1 cellular context compared by ENCODE assay signal in genomic region chr2:113242318-113242717, GRCh38.
TF ChIP-seq lines count a peak whose summit lies in the region.

No MANE protein-coding gene starts in this region.

TF ChIP-seq in IMR-90, 13 proteins besides CTCF, POLR2A, EP300 and RAD21:
- no peak for TF ChIP-seq FOS (IDR thresholded peaks at IDR 0.05; ENCODE audit: low read depth, low read length)
TF ChIP-seq in IMR-90: peak in this region for 0.
